In genomic region chr7:151428393-151429231, GRCh38 we compare ENCODE assay signal across 1 cellular context.
TF ChIP-seq lines count a peak whose summit lies in the region.

No MANE protein-coding gene starts in this region.

TF ChIP-seq in GM23338, 12 proteins besides CTCF, POLR2A, EP300 and RAD21 (continued from another document):
- TF ChIP-seq, protein P1, sequence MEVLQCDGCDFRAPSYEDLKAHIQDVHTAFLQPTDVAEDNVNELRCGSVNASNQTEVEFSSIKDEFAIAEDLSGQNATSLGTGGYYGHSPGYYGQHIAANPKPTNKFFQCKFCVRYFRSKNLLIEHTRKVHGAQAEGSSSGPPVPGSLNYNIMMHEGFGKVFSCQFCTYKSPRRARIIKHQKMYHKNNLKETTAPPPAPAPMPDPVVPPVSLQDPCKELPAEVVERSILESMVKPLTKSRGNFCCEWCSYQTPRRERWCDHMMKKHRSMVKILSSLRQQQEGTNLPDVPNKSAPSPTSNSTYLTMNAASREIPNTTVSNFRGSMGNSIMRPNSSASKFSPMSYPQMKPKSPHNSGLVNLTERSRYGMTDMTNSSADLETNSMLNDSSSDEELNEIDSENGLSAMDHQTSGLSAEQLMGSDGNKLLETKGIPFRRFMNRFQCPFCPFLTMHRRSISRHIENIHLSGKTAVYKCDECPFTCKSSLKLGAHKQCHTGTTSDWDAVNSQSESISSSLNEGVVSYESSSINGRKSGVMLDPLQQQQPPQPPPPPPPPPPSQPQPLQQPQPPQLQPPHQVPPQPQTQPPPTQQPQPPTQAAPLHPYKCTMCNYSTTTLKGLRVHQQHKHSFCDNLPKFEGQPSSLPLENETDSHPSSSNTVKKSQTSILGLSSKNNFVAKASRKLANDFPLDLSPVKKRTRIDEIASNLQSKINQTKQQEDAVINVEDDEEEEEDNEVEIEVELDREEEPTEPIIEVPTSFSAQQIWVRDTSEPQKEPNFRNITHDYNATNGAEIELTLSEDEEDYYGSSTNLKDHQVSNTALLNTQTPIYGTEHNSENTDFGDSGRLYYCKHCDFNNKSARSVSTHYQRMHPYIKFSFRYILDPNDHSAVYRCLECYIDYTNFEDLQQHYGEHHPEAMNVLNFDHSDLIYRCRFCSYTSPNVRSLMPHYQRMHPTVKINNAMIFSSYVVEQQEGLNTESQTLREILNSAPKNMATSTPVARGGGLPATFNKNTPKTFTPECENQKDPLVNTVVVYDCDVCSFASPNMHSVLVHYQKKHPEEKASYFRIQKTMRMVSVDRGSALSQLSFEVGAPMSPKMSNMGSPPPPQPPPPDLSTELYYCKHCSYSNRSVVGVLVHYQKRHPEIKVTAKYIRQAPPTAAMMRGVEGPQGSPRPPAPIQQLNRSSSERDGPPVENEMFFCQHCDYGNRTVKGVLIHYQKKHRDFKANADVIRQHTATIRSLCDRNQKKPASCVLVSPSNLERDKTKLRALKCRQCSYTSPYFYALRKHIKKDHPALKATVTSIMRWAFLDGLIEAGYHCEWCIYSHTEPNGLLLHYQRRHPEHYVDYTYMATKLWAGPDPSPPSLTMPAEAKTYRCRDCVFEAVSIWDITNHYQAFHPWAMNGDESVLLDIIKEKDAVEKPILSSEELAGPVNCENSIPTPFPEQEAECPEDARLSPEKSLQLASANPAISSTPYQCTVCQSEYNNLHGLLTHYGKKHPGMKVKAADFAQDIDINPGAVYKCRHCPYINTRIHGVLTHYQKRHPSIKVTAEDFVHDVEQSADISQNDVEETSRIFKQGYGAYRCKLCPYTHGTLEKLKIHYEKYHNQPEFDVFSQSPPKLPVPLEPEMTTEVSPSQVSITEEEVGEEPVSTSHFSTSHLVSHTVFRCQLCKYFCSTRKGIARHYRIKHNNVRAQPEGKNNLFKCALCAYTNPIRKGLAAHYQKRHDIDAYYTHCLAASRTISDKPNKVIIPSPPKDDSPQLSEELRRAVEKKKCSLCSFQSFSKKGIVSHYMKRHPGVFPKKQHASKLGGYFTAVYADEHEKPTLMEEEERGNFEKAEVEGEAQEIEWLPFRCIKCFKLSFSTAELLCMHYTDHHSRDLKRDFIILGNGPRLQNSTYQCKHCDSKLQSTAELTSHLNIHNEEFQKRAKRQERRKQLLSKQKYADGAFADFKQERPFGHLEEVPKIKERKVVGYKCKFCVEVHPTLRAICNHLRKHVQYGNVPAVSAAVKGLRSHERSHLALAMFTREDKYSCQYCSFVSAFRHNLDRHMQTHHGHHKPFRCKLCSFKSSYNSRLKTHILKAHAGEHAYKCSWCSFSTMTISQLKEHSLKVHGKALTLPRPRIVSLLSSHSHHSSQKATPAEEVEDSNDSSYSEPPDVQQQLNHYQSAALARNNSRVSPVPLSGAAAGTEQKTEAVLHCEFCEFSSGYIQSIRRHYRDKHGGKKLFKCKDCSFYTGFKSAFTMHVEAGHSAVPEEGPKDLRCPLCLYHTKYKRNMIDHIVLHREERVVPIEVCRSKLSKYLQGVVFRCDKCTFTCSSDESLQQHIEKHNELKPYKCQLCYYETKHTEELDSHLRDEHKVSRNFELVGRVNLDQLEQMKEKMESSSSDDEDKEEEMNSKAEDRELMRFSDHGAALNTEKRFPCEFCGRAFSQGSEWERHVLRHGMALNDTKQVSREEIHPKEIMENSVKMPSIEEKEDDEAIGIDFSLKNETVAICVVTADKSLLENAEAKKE (CRISPR knock-in tag; IDR thresholded peaks at IDR 0.05), result no peak
- TF ChIP-seq NANOG (IDR thresholded peaks at IDR 0.05; ENCODE audit: borderline replicate concordance) (no peak), ZNF331 (CRISPR knock-in tag; IDR thresholded peaks at IDR 0.05; ENCODE audit: low read depth) (no peak), REST (IDR thresholded peaks at IDR 0.05; ENCODE audit: unreplicated experiment) (no peak), ETS1 (IDR thresholded peaks at IDR 0.05) (no peak), JUNB (IDR thresholded peaks at IDR 0.05; ENCODE audit: unreplicated experiment) (no peak), STAT1 (IDR thresholded peaks at IDR 0.05; ENCODE audit: unreplicated experiment) (no peak), EZH2phosphoT487 (IDR thresholded peaks at IDR 0.05; ENCODE audit: unreplicated experiment) (no peak)
